8 cellular contexts compared by ENCODE assay signal in genomic region chr22:50581031-50581949, GRCh38. TPM values are rescaled to one million over a fixed set of nuclear protein-coding genes. Genes with fewer than 3 reads are reported as not detected.
DNase-seq lines count a peak whose midpoint lies in the region; ATAC-seq and TF ChIP-seq lines count a peak whose summit lies in the region.

No MANE protein-coding gene starts in this region.

- no peaks in the 10 kb centered on the region for H3K27me3 ChIP-seq in colonic mucosa
- no peaks in the 10 kb centered on the region for H3K27me3 ChIP-seq in naive thymus-derived CD4-positive, alpha-beta T cell (ENCODE audit: control insufficient read depth in 2 of 2, insufficient read depth in 2 of 2, low read length in 2 of 2)

- H3K4me1 ChIP-seq in colonic mucosa, result peaks cover 9% of the 10 kb centered on the region
- peaks cover 16 to 18% of the 10 kb centered on the region in 2 donors for H3K4me1 ChIP-seq in naive thymus-derived CD4-positive, alpha-beta T cell (ENCODE audit: control insufficient read depth in 2 of 2, insufficient read depth in 2 of 2, low read length in 2 of 2)

- peak overlapping the region; percentile 99 for H3K27ac ChIP-seq in colonic mucosa
- H3K27ac ChIP-seq in naive thymus-derived CD4-positive, alpha-beta T cell (ENCODE audit: low read depth, low read length), result peak overlapping the region; percentile 99

- H3K27me3 Mint-ChIP-seq in naive thymus-derived CD4-positive, alpha-beta T cell, result no peaks in the 10 kb centered on the region

- H3K9me3 ChIP-seq in colonic mucosa, result no peaks in the 10 kb centered on the region
- H3K9me3 ChIP-seq in naive thymus-derived CD4-positive, alpha-beta T cell (ENCODE audit: control insufficient read depth in 2 of 3, low read length in 3 of 3), result no peaks in the 10 kb centered on the region

- H3K4me3 Mint-ChIP-seq in naive thymus-derived CD4-positive, alpha-beta T cell, result peak overlapping the region; percentile 81 to 92 (median 87)

- H3K4me3 ChIP-seq in AG09309 (ENCODE audit: control insufficient read depth, low read depth, low read length), result peak overlapping the region; percentile 78
- H3K4me3 ChIP-seq in LNCaP clone FGC (ENCODE audit: low read depth, low read length), result peak overlapping the region; percentile 76
- peak overlapping the region; percentile 85 for H3K4me3 ChIP-seq in colonic mucosa
- peak overlapping the region; percentile 80 for H3K4me3 ChIP-seq in naive thymus-derived CD4-positive, alpha-beta T cell (ENCODE audit: low read length)

- DNase-seq in AG09309 (ENCODE audit: low read depth), result no peak
- no peak for DNase-seq in LNCaP clone FGC (ENCODE audit: low read depth)
- DNase-seq in colonic mucosa, result no peak
- DNase-seq in naive thymus-derived CD4-positive, alpha-beta T cell, result no peak
- no peak for DNase-seq in NCI-H748 (lab: John Stamatoyannopoulos, UW; ENCODE audit: unreplicated experiment)
- no peak for DNase-seq in NCI-H2107 (lab: John Stamatoyannopoulos, UW)
- DNase-seq in activated CD4-positive, alpha-beta T cell treated with anti-CD3 and anti-CD28 coated beads, Interleukin-2, amount 50 U/mL, for 1 hour, result no peak

- H3K4me1 Mint-ChIP-seq in naive thymus-derived CD4-positive, alpha-beta T cell, result peaks cover 5 to 40% (median 24%) of the 10 kb centered on the region in 7 donors

- ATAC-seq in naive thymus-derived CD4-positive, alpha-beta T cell, result no peak
- ATAC-seq in HG02852 (IDR thresholded peaks at IDR 0.05; ENCODE audit: unreplicated experiment), result no peak

- peaks cover 0 to 12% (median 4%) of the 10 kb centered on the region in 5 donors for H3K36me3 Mint-ChIP-seq in naive thymus-derived CD4-positive, alpha-beta T cell

- intact Hi-C loops in colonic mucosa (cut with DNase I), result no loop called here
- intact Hi-C loops in naive thymus-derived CD4-positive, alpha-beta T cell (cut with micrococcal nuclease), result loop anchor here in 1 of 2 donors (10.0 kb wide), 1 partner anchor 306 kb away; the partner anchor contains the start of gene MAPK11

- H3K36me3 ChIP-seq in colonic mucosa, result no peaks in the 10 kb centered on the region
- H3K36me3 ChIP-seq in naive thymus-derived CD4-positive, alpha-beta T cell (ENCODE audit: control insufficient read depth in 2 of 3, insufficient read depth in 3 of 3, low read length in 3 of 3), result peaks cover 0 to 29% (median 0%) of the 10 kb centered on the region in 3 experiments

- CTCF ChIA-PET in naive thymus-derived CD4-positive, alpha-beta T cell (lab: Charles Lee), result interaction anchor here (0.8 to 2.2 kb wide), 2 partner anchors 39 to 256 kb away, joined by 3 to 8 read pairs; no protein-coding TSS in a partner anchor

- H3K9me3 Mint-ChIP-seq in naive thymus-derived CD4-positive, alpha-beta T cell, result no peaks in the 10 kb centered on the region

- H3K9ac ChIP-seq in colonic mucosa (ENCODE audit: low read depth in 2 of 2, low read length in 2 of 2), result peak overlapping the region; percentile 90 to 99

- TF ChIP-seq CTCF in AG09309 (IDR thresholded peaks at IDR 0.05; ENCODE audit: control insufficient read depth, insufficient read depth, low read depth, low read length, missing control alignments), result no peak
- TF ChIP-seq CTCF in LNCaP clone FGC (IDR thresholded peaks at IDR 0.05; ENCODE audit: control insufficient read depth, extremely low read depth, insufficient read depth), result no peak
- TF ChIP-seq CTCF in colonic mucosa (IDR thresholded peaks at IDR 0.05), result no peak

- POLR2A ChIA-PET in naive thymus-derived CD4-positive, alpha-beta T cell (lab: Charles Lee), result interaction anchor here (0.6 to 3.7 kb wide), 13 partner anchors 12 to 96 kb away, joined by 3 to 33 read pairs (median 5); partner anchors contain the start of genes SCO2 and SYCE3

- H3K27ac Mint-ChIP-seq in naive thymus-derived CD4-positive, alpha-beta T cell, result peak overlapping the region; percentile 28 to 96 (median 87)

RNA-seq across cellular contexts. Expression of gene CHKB, which starts 1.4 kb away (rescaled TPM):
- 10 to 100 TPM; 52.6 to 89.7 TPM for total RNA-seq in colonic mucosa
- total RNA-seq in naive thymus-derived CD4-positive, alpha-beta T cell, result 100 to 1,000 TPM; 121 to 214 (median 191) TPM
- 10 to 100 TPM; 24.2 to 29.4 TPM for polyA plus RNA-seq in naive thymus-derived CD4-positive, alpha-beta T cell

RNA-seq across cellular contexts. Expression of gene CPT1B, which starts 3.1 kb away (rescaled TPM):
- total RNA-seq in colonic mucosa, result 10 to 100 TPM; 20.1 to 21.7 TPM
- 100 to 1,000 TPM in 1 of 5 experiments, 10 to 100 TPM in 4; 43.9 to 108 (median 66.7) TPM for total RNA-seq in naive thymus-derived CD4-positive, alpha-beta T cell
- polyA plus RNA-seq in naive thymus-derived CD4-positive, alpha-beta T cell, result 1 to 10 TPM in 1 of 2 donors, under 1 TPM in 1; 0.32 to 2.8 TPM

RNA-seq across cellular contexts. Expression of gene SYCE3, which starts 18.6 kb away (rescaled TPM):
- total RNA-seq in colonic mucosa, result not detected
- total RNA-seq in naive thymus-derived CD4-positive, alpha-beta T cell, result not detected
- not detected for polyA plus RNA-seq in naive thymus-derived CD4-positive, alpha-beta T cell

RNA-seq across cellular contexts. Expression of gene MAPK8IP2, which starts 19.3 kb away (rescaled TPM):
- total RNA-seq in colonic mucosa, result 1 to 10 TPM; 1.2 to 1.4 TPM
- total RNA-seq in naive thymus-derived CD4-positive, alpha-beta T cell, result under 1 TPM; 0.24 to 0.64 (median 0.38) TPM
- not detected for polyA plus RNA-seq in naive thymus-derived CD4-positive, alpha-beta T cell

RNA-seq across cellular contexts. Expression of gene KLHDC7B, which starts 35.6 kb away (rescaled TPM):
- total RNA-seq in colonic mucosa, result under 1 TPM; 0.07 to 0.16 TPM
- total RNA-seq in naive thymus-derived CD4-positive, alpha-beta T cell, result 10 to 100 TPM in 1 of 5 experiments, 1 to 10 TPM in 4; 4.4 to 17.2 (median 6.8) TPM
- polyA plus RNA-seq in naive thymus-derived CD4-positive, alpha-beta T cell, result 10 to 100 TPM in 1 of 2 donors, 1 to 10 TPM in 1; 7.8 to 10.0 TPM
